In the genomic region with DNA sequence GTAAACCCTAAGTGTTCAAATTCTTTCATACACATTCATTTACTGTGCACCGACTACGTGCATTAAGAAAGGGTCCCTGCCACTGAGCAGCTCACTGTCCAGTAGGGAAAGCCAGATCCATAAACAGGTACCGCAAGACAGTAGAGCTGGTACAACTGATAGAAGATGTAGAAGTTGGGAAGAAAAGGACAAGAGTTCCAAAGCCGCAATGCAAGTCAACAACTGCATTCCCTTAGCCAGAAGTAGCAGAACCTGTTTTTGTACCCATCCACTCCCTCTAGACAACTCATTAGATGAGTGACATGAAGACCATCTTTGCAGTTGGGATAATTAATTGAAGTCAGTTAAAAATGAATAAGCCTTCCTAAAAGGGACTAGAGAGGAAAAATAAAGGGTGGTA, we compare ENCODE assay signal across 8 cellular contexts. TPM values are rescaled to one million over a fixed set of nuclear protein-coding genes. Genes with fewer than 3 reads are reported as not detected.
A peak's percentile ranks its signal among the peaks of the same experiment; 100 is the strongest.
DNase-seq lines count a peak whose midpoint lies in the region; ATAC-seq, FAIRE-seq and TF ChIP-seq lines count a peak whose summit lies in the region.

No MANE protein-coding gene starts in this region.

- no peak for TF ChIP-seq CTCF in bronchial epithelial cell (IDR thresholded peaks at IDR 0.05; ENCODE audit: insufficient read depth, low read length, severe bottlenecking)

- DNase-seq in DMS114 treated with DMSO at 0.1 percent for 48 hours (lab: John Stamatoyannopoulos, UW; ENCODE audit: unreplicated experiment) (peak; percentile 23), bronchial epithelial cell (ENCODE audit: low read depth) (peak; percentile 47), H4 (ENCODE audit: low spot score) (no peak), NCI-H1417 treated with DMSO at 0.1 percent for 48 hours (lab: John Stamatoyannopoulos, UW) (no peak)
- no peak for DNase-seq in Jurkat, Clone E6-1 (ENCODE audit: low read depth, low spot score)
- no peak for DNase-seq in natural killer cell treated with Interleukin-12 subunit alpha and Interleukin-12 subunit beta and Interleukin-15 and Interleukin-18, amount 100 ng/mL, for 72 hours (ENCODE audit: low spot score)

- H3K9me3 Mint-ChIP-seq in natural killer cell treated with Interleukin-12 subunit alpha and Interleukin-12 subunit beta and Interleukin-15 and Interleukin-18, amount 100 ng/mL, for 72 hours = no peaks in the 10 kb centered on the region

- H3K36me3 Mint-ChIP-seq in natural killer cell treated with Interleukin-12 subunit alpha and Interleukin-12 subunit beta and Interleukin-15 and Interleukin-18, amount 100 ng/mL, for 72 hours = peaks cover 7% of the 10 kb centered on the region

- peak overlapping the region; percentile 94 to 99 for H3K27ac Mint-ChIP-seq in natural killer cell treated with Interleukin-12 subunit alpha and Interleukin-12 subunit beta and Interleukin-15 and Interleukin-18, amount 100 ng/mL, for 72 hours

- peaks cover 2 to 3% of the 10 kb centered on the region in 2 donors for H3K27me3 Mint-ChIP-seq in natural killer cell treated with Interleukin-12 subunit alpha and Interleukin-12 subunit beta and Interleukin-15 and Interleukin-18, amount 100 ng/mL, for 72 hours

- H3K27me3 ChIP-seq in bronchial epithelial cell (ENCODE audit: control insufficient read depth, insufficient read depth, low read length) = no peaks in the 10 kb centered on the region

- no peak for FAIRE-seq in bronchial epithelial cell (lab: Jason Lieb, UNC)

- no peaks in the 10 kb centered on the region for H3K36me3 ChIP-seq in bronchial epithelial cell (ENCODE audit: control insufficient read depth, insufficient read depth, low read length)

- peak overlapping the region; percentile 77 for H3K4me3 ChIP-seq in Jurkat, Clone E6-1 (ENCODE audit: low read length)
- H3K4me3 ChIP-seq in bronchial epithelial cell (ENCODE audit: low read depth, low read length) = peak overlapping the region; percentile 3

- H3K4me1 Mint-ChIP-seq in natural killer cell treated with Interleukin-12 subunit alpha and Interleukin-12 subunit beta and Interleukin-15 and Interleukin-18, amount 100 ng/mL, for 72 hours (ENCODE audit: low read depth in 2 of 2) = peaks cover 28 to 32% of the 10 kb centered on the region in 2 donors

- peak overlapping the region; percentile 97 for H3K4me3 Mint-ChIP-seq in natural killer cell treated with Interleukin-12 subunit alpha and Interleukin-12 subunit beta and Interleukin-15 and Interleukin-18, amount 100 ng/mL, for 72 hours

- no peak for ATAC-seq in natural killer cell treated with Interleukin-12 subunit alpha and Interleukin-12 subunit beta and Interleukin-15 and Interleukin-18, amount 100 ng/mL, for 72 hours
- ATAC-seq in HG02798 (IDR thresholded peaks at IDR 0.05; ENCODE audit: poor library complexity, unreplicated experiment) (no peak), GM19397 (IDR thresholded peaks at IDR 0.05; ENCODE audit: unreplicated experiment) (no peak)

RNA-seq across cellular contexts. Expression of a gene that starts 1.3 kb away (rescaled TPM):
- polyA plus RNA-seq in Jurkat, Clone E6-1 (2012; ENCODE audit: insufficient read depth, insufficient read length) = 19.3 TPM
- 10.2 and 10.8 TPM in 2 replicates for total RNA-seq in bronchial epithelial cell
- total RNA-seq in natural killer cell treated with Interleukin-12 subunit alpha and Interleukin-12 subunit beta and Interleukin-15 and Interleukin-18, amount 100 ng/mL, for 72 hours = 10 to 100 TPM; 36.6 to 59.7 TPM
- total RNA-seq in H4 (2014; rRNA removed; shearing (Covaris generic)) = 29.2 and 35.8 TPM in 2 replicates

RNA-seq across cellular contexts. Expression of a gene that starts 14.6 kb away (rescaled TPM):
- 5.4 TPM for polyA plus RNA-seq in Jurkat, Clone E6-1 (2012; ENCODE audit: insufficient read depth, insufficient read length)
- total RNA-seq in bronchial epithelial cell = 23.7 and 45.8 TPM in 2 replicates
- total RNA-seq in natural killer cell treated with Interleukin-12 subunit alpha and Interleukin-12 subunit beta and Interleukin-15 and Interleukin-18, amount 100 ng/mL, for 72 hours = 10 to 100 TPM; 29.8 to 49.5 TPM
- total RNA-seq in H4 (2014; rRNA removed; shearing (Covaris generic)) = 52.7 and 56.5 TPM in 2 replicates

RNA-seq across cellular contexts. Expression of a gene that starts 52.8 kb away (rescaled TPM):
- 42.6 TPM for polyA plus RNA-seq in Jurkat, Clone E6-1 (2012; ENCODE audit: insufficient read depth, insufficient read length)
- 9.5 and 17.3 TPM in 2 replicates for total RNA-seq in bronchial epithelial cell
- 10 to 100 TPM; 35.9 to 48.1 TPM for total RNA-seq in natural killer cell treated with Interleukin-12 subunit alpha and Interleukin-12 subunit beta and Interleukin-15 and Interleukin-18, amount 100 ng/mL, for 72 hours
- 22.6 and 37.1 TPM in 2 replicates for total RNA-seq in H4 (2014; rRNA removed; shearing (Covaris generic))

Comparison
In these comparisons a context has a peak if more than half of its experiments do, and no peak if none do; other contexts are left out.
1. DNase-seq: peak in DMS114 treated with DMSO at 0.1 percent for 48 hours (single experiment) and bronchial epithelial cell (single experiment); none in Jurkat, Clone E6-1 (single experiment), natural killer cell treated with Interleukin-12 subunit alpha and Interleukin-12 subunit beta and Interleukin-15 and Interleukin-18, amount 100 ng/mL, for 72 hours (single experiment), H4 (single experiment) and NCI-H1417 treated with DMSO at 0.1 percent for 48 hours (single experiment).